Comparison of ENCODE assay signal across 27 cellular contexts in genomic region chr12:34626363-34627157, GRCh38.
"Had no signal": no experiment of that assay in that cellular context is flagged by ENCODE, and none has a peak within 500 bp of the region (broad histone marks: within the 10 kb centered on the region; RNA-seq: fewer than 3 reads in every experiment).

No MANE protein-coding gene starts in this region.

- DNase-seq: natural killer cell; occipital lobe; ovary; posterior cingulate gyrus; psoas muscle; right cardiac atrium; spleen; stimulated activated CD4-positive, alpha-beta T cell treated with anti-CD3 and anti-CD28 coated beads, Interleukin-12 subunit alpha, Interleukin-12 subunit beta, amount 100 ng/mL, for 4 hours; stimulated activated CD4-positive, alpha-beta T cell treated with anti-CD3 and anti-CD28 coated beads, Interleukin-1b, Interleukin-23, amount 100 ng/mL, for 48 hours; stimulated activated CD4-positive, alpha-beta T cell treated with anti-CD3 and anti-CD28 coated beads, Interleukin-4, amount 100 ng/mL, for 1 hour; stimulated activated CD4-positive, alpha-beta T cell treated with anti-CD3 and anti-CD28 coated beads, Interleukin-4, amount 100 ng/mL, for 4 hours; stimulated activated CD8-positive, alpha-beta memory T cell treated with anti-CD3 and anti-CD28 coated beads, Interleukin-4, amount 100 ng/mL, for 48 hours; stimulated activated naive CD4-positive, alpha-beta T cell; stimulated activated naive CD8-positive, alpha-beta T cell treated with anti-CD3 and anti-CD28 coated beads, Interleukin-15, amount 100 ng/mL, for 72 hours; stimulated activated naive CD8-positive, alpha-beta T cell treated with anti-CD3 and anti-CD28 coated beads, Interleukin-15, Interleukin-2, amounts not matched to agents 100 U/mL and 50 U/mL, for 24 hours; substantia nigra; testis; tibial artery; transverse colon; upper lobe of right lung; uterus had no signal

- H3K4me3 ChIP-seq: neural progenitor cell, ovary, psoas muscle, skin epidermis, smooth muscle cell, spleen, suprapubic skin, testis, tibial artery, transverse colon, upper lobe of right lung, uterus had no signal

- ATAC-seq: natural killer cell; psoas muscle; right cardiac atrium; sciatic nerve; stimulated activated memory B cell treated with anti-CD40 and anti-IgM and Interleukin-4, amounts not matched to agents 10 μg/mL and 1 μg/mL and 100 μg/mL, for 72 hours; stimulated activated naive CD8-positive, alpha-beta T cell treated with anti-CD3 and anti-CD28 coated beads, Interleukin-15, amount 100 ng/mL, for 72 hours; stimulated activated naive CD8-positive, alpha-beta T cell treated with anti-CD3 and anti-CD28 coated beads, Interleukin-15, Interleukin-2, amounts not matched to agents 100 U/mL and 50 U/mL, for 24 hours; upper lobe of right lung had no signal

- H3K36me3 ChIP-seq: neural progenitor cell, ovary, spleen, suprapubic skin, tibial artery, transverse colon, upper lobe of right lung, uterus had no signal

- H3K27me3 ChIP-seq: neural progenitor cell, ovary, spleen, suprapubic skin, testis, tibial artery, transverse colon, upper lobe of right lung, uterus had no signal
